Comparison of ENCODE assay signal across 8 cellular contexts in genomic region chr12:113244015-113244983, GRCh38. TPM values are rescaled to one million over a fixed set of nuclear protein-coding genes. Genes with fewer than 3 reads are reported as not detected.
A peak's percentile ranks its signal among the peaks of the same experiment; 100 is the strongest.
DNase-seq lines count a peak whose midpoint lies in the region; ATAC-seq and TF ChIP-seq lines count a peak whose summit lies in the region.

No MANE protein-coding gene starts in this region.

- peak; percentile 10 to 45 for DNase-seq in NCI-H526 (lab: John Stamatoyannopoulos, UW)
- no peak for DNase-seq in NCI-H526 treated with DMSO at 0.1 percent for 48 hours (lab: John Stamatoyannopoulos, UW)
- peak; percentile 96 for DNase-seq in MCF 10A (ENCODE audit: unreplicated experiment)
- no peak for DNase-seq in left lung
- no peak for DNase-seq in NAMALWA (ENCODE audit: low spot score)
- no peak for DNase-seq in SKM-1 treated with dmso at 0.1 percent for 144 hours (lab: John Stamatoyannopoulos, UW; ENCODE audit: unreplicated experiment)
- DNase-seq in NCI-H748 (lab: John Stamatoyannopoulos, UW; ENCODE audit: unreplicated experiment) = no peak

- POLR2A ChIA-PET in MCF 10A (lab: Yijun Ruan, JAX) = interaction anchor here (0.7 to 14.2 kb wide), 8 partner anchors 10 to 55 kb away, joined by 3 to 237 read pairs (median 4); partner anchors contain the start of gene TPCN1

- H3K27me3 ChIP-seq in left lung = no peaks in the 10 kb centered on the region

- H3K4me1 Mint-ChIP-seq in MCF 10A (ENCODE audit: insufficient read depth, unreplicated experiment) = peaks cover 60% of the 10 kb centered on the region

- H3K9me3 ChIP-seq in left lung = no peaks in the 10 kb centered on the region

- TF ChIP-seq CTCF in MCF 10A (IDR thresholded peaks at IDR 0.05; ENCODE audit: unreplicated experiment) (no peak), left lung (IDR thresholded peaks at IDR 0.05) (no peak)

- H3K4me1 ChIP-seq in left lung = peaks cover 51 to 79% of the 10 kb centered on the region in 2 donors

- H3K36me3 Mint-ChIP-seq in MCF 10A (ENCODE audit: insufficient read depth, unreplicated experiment) = peaks cover 44% of the 10 kb centered on the region

- peaks cover 0 to 8% of the 10 kb centered on the region in 2 donors for H3K36me3 ChIP-seq in left lung

- intact Hi-C loops in MCF 10A (cut with micrococcal nuclease) (no loop called here), left lung (cut with DNase I) (no loop called here)

- peak overlapping the region; percentile 76 for H3K4me3 Mint-ChIP-seq in MCF 10A (ENCODE audit: unreplicated experiment)

- H3K9me3 Mint-ChIP-seq in MCF 10A (ENCODE audit: unreplicated experiment) = no peaks in the 10 kb centered on the region

- CTCF ChIA-PET in MCF 10A (lab: Yijun Ruan, JAX) = interaction anchor here (0.7 kb wide), 2 partner anchors 22 to 58 kb away, joined by 4 to 5 read pairs; no protein-coding TSS in a partner anchor

- H3K27me3 Mint-ChIP-seq in MCF 10A (ENCODE audit: insufficient read depth, unreplicated experiment) = no peaks in the 10 kb centered on the region

- peak; percentile 6 for ATAC-seq in left lung

- H3K27ac ChIP-seq in left lung (peak overlapping the region; percentile 13 to 60), temporal lobe (ENCODE audit: low read depth, low read length) (peak overlapping the region; percentile 89)

- H3K27ac Mint-ChIP-seq in MCF 10A (ENCODE audit: low read depth, unreplicated experiment) = peak overlapping the region; percentile 89

- no peak overlapping the region for H3K4me3 ChIP-seq in left lung

- BruUV-seq in MCF 10A (replicated peaks; lab: Mats Ljungman, UMichigan) = no TSS peak

RNA-seq across cellular contexts. Expression of gene TPCN1, which starts 23.0 kb away (rescaled TPM):
- total RNA-seq in MCF 10A (2022) = 42.7 and 43.0 TPM in 2 replicates
- 10 to 100 TPM; 39.6 to 54.1 TPM for total RNA-seq in left lung
- 4.2 TPM for total RNA-seq in temporal lobe

RNA-seq across cellular contexts. Expression of gene RITA1, which starts 58.8 kb away (rescaled TPM):
- total RNA-seq in MCF 10A (2022) (17.5 and 17.9 TPM in 2 replicates), left lung (10 to 100 TPM; 16.7 to 17.3 TPM), temporal lobe (6.6 TPM)

RNA-seq across cellular contexts. Expression of gene DDX54, which starts 59.0 kb away (rescaled TPM):
- total RNA-seq in MCF 10A (2022) (67.3 and 75.8 TPM in 2 replicates), left lung (10 to 100 TPM; 42.0 to 61.1 TPM), temporal lobe (12.5 TPM)

Comparison
In these comparisons a context has a peak if more than half of its experiments do, and no peak if none do; other contexts are left out.
1. DNase-seq: peak in NCI-H526 (2 of 2) and MCF 10A (single experiment); none in NCI-H526 treated with DMSO at 0.1 percent for 48 hours (single experiment), left lung (0 of 2), NAMALWA (single experiment), SKM-1 treated with dmso at 0.1 percent for 144 hours (single experiment) and NCI-H748 (single experiment).